Comparison of ENCODE assay signal across 24 cellular contexts in the genomic region with DNA sequence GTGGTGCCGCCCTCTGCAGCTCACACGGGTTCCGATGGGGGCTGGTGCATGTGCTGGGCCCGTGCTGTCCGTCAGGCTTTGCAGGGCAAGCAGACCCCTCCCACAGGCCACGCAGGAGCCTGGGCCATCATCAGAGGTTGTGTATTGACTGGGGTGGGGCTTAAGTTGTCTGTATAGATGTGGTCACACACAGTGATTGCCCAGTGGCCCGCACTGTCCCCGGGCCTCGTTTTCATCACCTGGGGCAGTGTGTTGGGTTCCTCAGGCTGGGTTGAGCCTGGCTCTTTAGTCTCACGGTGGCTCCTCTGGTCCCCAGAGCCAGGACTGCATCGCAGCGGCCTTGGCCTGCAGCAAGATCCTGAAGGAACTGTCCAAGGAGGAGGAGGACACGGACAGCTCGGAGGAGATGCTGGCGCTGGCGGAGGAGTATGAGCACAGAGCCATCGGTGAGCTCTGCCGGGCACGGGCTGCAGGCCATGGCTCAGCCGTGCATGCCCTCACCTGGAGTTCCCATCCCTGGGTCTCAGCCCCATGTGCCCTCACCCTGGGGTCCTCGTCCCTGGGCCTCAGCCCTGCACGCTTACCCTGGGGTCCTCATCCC. TPM values are rescaled to one million over a fixed set of nuclear protein-coding genes. Genes with fewer than 3 reads are reported as not detected.
DNase-seq lines count a peak whose midpoint lies in the region; ATAC-seq and TF ChIP-seq lines count a peak whose summit lies in the region.
"Had no signal": no experiment of that assay in that cellular context is flagged by ENCODE, and none has a peak within 500 bp of the region (broad histone marks: within the 10 kb centered on the region; RNA-seq: fewer than 3 reads in every experiment).

No MANE protein-coding gene starts in this region.

- 69 to 85% methylated on average over 7 to 22 of the region's 22 CpGs for WGBS in testis, 2 donors

- POLR2A ChIA-PET in activated CD4-positive, alpha-beta T cell treated with anti-CD3 and anti-CD28 coated beads, Interleukin-2, amount 10 ng/mL, durations not matched to agents 7 days and 5 days (lab: Charles Lee), result no interaction called here
- POLR2A ChIA-PET in WTC11 (lab: Charles Lee), result no interaction called here

- H3K9me3 ChIP-seq in testis, result no peaks in the 10 kb centered on the region
- H3K9me3 ChIP-seq in osteoblast (ENCODE audit: low read depth, low read length), result no peaks in the 10 kb centered on the region
- H3K9me3 ChIP-seq: HAP-1 had no signal

- no peak overlapping the region for H3K4me3 ChIP-seq in testis
- no peak overlapping the region for H3K4me3 ChIP-seq in osteoblast (ENCODE audit: insufficient read depth, low read length)
- H3K4me3 ChIP-seq: HAP-1, PC-9 had no signal

- H3K36me3 ChIP-seq in testis (ENCODE audit: low read depth, missing control alignments) (no peaks in the 10 kb centered on the region), osteoblast (ENCODE audit: insufficient read depth, low read length) (no peaks in the 10 kb centered on the region)
- H3K36me3 ChIP-seq: HAP-1 had no signal

- no peak for TF ChIP-seq CTCF in WTC11 (IDR thresholded peaks at IDR 0.05)
- TF ChIP-seq CTCF in testis (IDR thresholded peaks at IDR 0.05), result no peak
- no peak for TF ChIP-seq CTCF in osteoblast (IDR thresholded peaks at IDR 0.05; ENCODE audit: extremely low read depth, low read depth, low read length)

- H3K27ac ChIP-seq in testis, result no peak overlapping the region
- no peak overlapping the region for H3K27ac ChIP-seq in osteoblast (ENCODE audit: low read depth, low read length)
- H3K27ac ChIP-seq: HL-60, PC-9, RWPE1 had no signal

- H3K27me3 ChIP-seq in testis (no peaks in the 10 kb centered on the region), osteoblast (ENCODE audit: insufficient read depth, low read length) (no peaks in the 10 kb centered on the region)

- peak overlapping the region; percentile 5 for H3K27ac Mint-ChIP-seq in activated CD4-positive, alpha-beta T cell treated with anti-CD3 and anti-CD28 coated beads, Interleukin-2, amount 10 ng/mL, durations not matched to agents 7 days and 5 days
- no peak overlapping the region for H3K27ac Mint-ChIP-seq in WTC11
- H3K27ac Mint-ChIP-seq: B cell had no signal

- H3K79me2 ChIP-seq in osteoblast (ENCODE audit: insufficient read depth, low read length), result no peaks in the 10 kb centered on the region

- no peak overlapping the region for H3K4me3 Mint-ChIP-seq in activated CD4-positive, alpha-beta T cell treated with anti-CD3 and anti-CD28 coated beads, Interleukin-2, amount 10 ng/mL, durations not matched to agents 7 days and 5 days
- no peak overlapping the region for H3K4me3 Mint-ChIP-seq in WTC11
- H3K4me3 Mint-ChIP-seq: B cell had no signal

- H4K20me1 ChIP-seq in osteoblast (ENCODE audit: insufficient read depth, low read length), result no peaks in the 10 kb centered on the region

- CTCF ChIA-PET in activated CD4-positive, alpha-beta T cell treated with anti-CD3 and anti-CD28 coated beads, Interleukin-2, amount 10 ng/mL, durations not matched to agents 7 days and 5 days (lab: Charles Lee), result no interaction called here
- CTCF ChIA-PET in WTC11 (lab: Charles Lee), result no interaction called here

- no peak for DNase-seq in activated CD4-positive, alpha-beta T cell treated with anti-CD3 and anti-CD28 coated beads, Interleukin-2, amount 10 ng/mL, durations not matched to agents 7 days and 5 days
- DNase-seq in activated CD4-positive, alpha-beta T cell treated with anti-CD3 and anti-CD28 coated beads for 4 hours, result no peak
- DNase-seq in WTC11 (ENCODE audit: low spot score), result no peak
- peak; percentile 30 for DNase-seq in left lobe of liver (ENCODE audit: low spot score)
- DNase-seq in testis, result peak; percentile 12
- DNase-seq in NCI-H1105 (lab: John Stamatoyannopoulos, UW), result no peak
- no peak for DNase-seq in occipital lobe (lab: John Stamatoyannopoulos, UW)
- no peak for DNase-seq in osteoblast (ENCODE audit: insufficient read length, low spot score, missing footprints)
- DNase-seq: 8988T, DMS153, EL, NCI-H1436, NCI-H1930, NCI-H345, NCI-H524 treated with DMSO at 0.1 percent for 48 hours, PC-9, SIG-M5 had no signal

- no peaks in the 10 kb centered on the region for H3K27me3 Mint-ChIP-seq in activated CD4-positive, alpha-beta T cell treated with anti-CD3 and anti-CD28 coated beads, Interleukin-2, amount 10 ng/mL, durations not matched to agents 7 days and 5 days
- no peaks in the 10 kb centered on the region for H3K27me3 Mint-ChIP-seq in WTC11 (ENCODE audit: low read depth)
- H3K27me3 Mint-ChIP-seq: B cell had no signal

- no peaks in the 10 kb centered on the region for H3K4me1 ChIP-seq in testis
- H3K4me1 ChIP-seq in osteoblast (ENCODE audit: insufficient read depth, low read length), result no peaks in the 10 kb centered on the region
- H3K4me1 ChIP-seq: HAP-1 had no signal

- intact Hi-C loops in testis (cut with DNase I; ENCODE audit: low total_unique reads), result no loop called here

- ATAC-seq in WTC11, result peak; percentile 56; the same call in 1 of the 2 replicates
- ATAC-seq in left lobe of liver, result no peak

- H3K4me2 ChIP-seq in osteoblast (ENCODE audit: insufficient read depth, low read length), result no peak overlapping the region
- H3K4me2 ChIP-seq: PC-9 had no signal

- no peak overlapping the region for H2AFZ ChIP-seq in osteoblast (ENCODE audit: low read length)
- H2AFZ ChIP-seq: PC-9 had no signal

- peaks cover 4% of the 10 kb centered on the region for H3K4me1 Mint-ChIP-seq in activated CD4-positive, alpha-beta T cell treated with anti-CD3 and anti-CD28 coated beads, Interleukin-2, amount 10 ng/mL, durations not matched to agents 7 days and 5 days
- no peaks in the 10 kb centered on the region for H3K4me1 Mint-ChIP-seq in WTC11

- no peak for TF ChIP-seq POLR2A in testis (IDR thresholded peaks at IDR 0.05)

- H3K9me3 Mint-ChIP-seq in activated CD4-positive, alpha-beta T cell treated with anti-CD3 and anti-CD28 coated beads, Interleukin-2, amount 10 ng/mL, durations not matched to agents 7 days and 5 days, result no peaks in the 10 kb centered on the region
- H3K9me3 Mint-ChIP-seq in WTC11, result peaks cover 14% of the 10 kb centered on the region

- no peaks in the 10 kb centered on the region for H3K36me3 Mint-ChIP-seq in activated CD4-positive, alpha-beta T cell treated with anti-CD3 and anti-CD28 coated beads, Interleukin-2, amount 10 ng/mL, durations not matched to agents 7 days and 5 days (ENCODE audit: low read depth)
- H3K36me3 Mint-ChIP-seq in WTC11, result no peaks in the 10 kb centered on the region

TF ChIP-seq in WTC11, 78 proteins besides CTCF, POLR2A, EP300 and RAD21 (continues in another document):
- TF ChIP-seq OVOL2 (CRISPR knock-in tag; IDR thresholded peaks at IDR 0.05; ENCODE audit: borderline replicate concordance) (no peak), CBFB (CRISPR knock-in tag; IDR thresholded peaks at IDR 0.05; ENCODE audit: low read depth) (no peak)
- TF ChIP-seq, protein P1, sequence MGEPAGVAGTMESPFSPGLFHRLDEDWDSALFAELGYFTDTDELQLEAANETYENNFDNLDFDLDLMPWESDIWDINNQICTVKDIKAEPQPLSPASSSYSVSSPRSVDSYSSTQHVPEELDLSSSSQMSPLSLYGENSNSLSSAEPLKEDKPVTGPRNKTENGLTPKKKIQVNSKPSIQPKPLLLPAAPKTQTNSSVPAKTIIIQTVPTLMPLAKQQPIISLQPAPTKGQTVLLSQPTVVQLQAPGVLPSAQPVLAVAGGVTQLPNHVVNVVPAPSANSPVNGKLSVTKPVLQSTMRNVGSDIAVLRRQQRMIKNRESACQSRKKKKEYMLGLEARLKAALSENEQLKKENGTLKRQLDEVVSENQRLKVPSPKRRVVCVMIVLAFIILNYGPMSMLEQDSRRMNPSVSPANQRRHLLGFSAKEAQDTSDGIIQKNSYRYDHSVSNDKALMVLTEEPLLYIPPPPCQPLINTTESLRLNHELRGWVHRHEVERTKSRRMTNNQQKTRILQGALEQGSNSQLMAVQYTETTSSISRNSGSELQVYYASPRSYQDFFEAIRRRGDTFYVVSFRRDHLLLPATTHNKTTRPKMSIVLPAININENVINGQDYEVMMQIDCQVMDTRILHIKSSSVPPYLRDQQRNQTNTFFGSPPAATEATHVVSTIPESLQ (CRISPR knock-in tag; IDR thresholded peaks at IDR 0.05), result no peak

RNA-seq across cellular contexts. Expression of a gene that starts 44.1 kb away (rescaled TPM):
- 10 to 100 TPM; 13.9 to 15.2 TPM for total RNA-seq in activated CD4-positive, alpha-beta T cell treated with anti-CD3 and anti-CD28 coated beads, Interleukin-2, amount 10 ng/mL, durations not matched to agents 7 days and 5 days
- 0.64 to 1.4 TPM (median 0.92 TPM) in 3 replicates for total RNA-seq in WTC11 (2021)
- total RNA-seq in left lobe of liver, result 1.4 TPM
- 1 to 10 TPM; 3.0 to 3.9 TPM for total RNA-seq in testis
- polyA plus RNA-seq in testis (ENCODE audit: insufficient read depth, low read depth, low replicate concordance), result 4.9 TPM
- total RNA-seq in occipital lobe, result 1.2 TPM
- under 0.01 and 0.36 TPM in 2 replicates for total RNA-seq in osteoblast
- total RNA-seq: PC-9 had no signal
- polyA plus RNA-seq: AG04450 had no signal

RNA-seq across cellular contexts. Expression of a gene that starts 57.8 kb away (rescaled TPM):
- 1 to 10 TPM; 5.0 to 5.1 TPM for total RNA-seq in activated CD4-positive, alpha-beta T cell treated with anti-CD3 and anti-CD28 coated beads, Interleukin-2, amount 10 ng/mL, durations not matched to agents 7 days and 5 days
- total RNA-seq in WTC11 (2021) (4.4 to 5.7 TPM (median 4.7 TPM) in 3 replicates), left lobe of liver (22.0 TPM), testis (10 to 100 TPM in 1 of 2 donors, 1 to 10 TPM in 1; 8.3 to 11.8 TPM), occipital lobe (4.8 TPM), osteoblast (0.72 and 0.88 TPM in 2 replicates)
- 4.9 TPM for polyA plus RNA-seq in testis (ENCODE audit: insufficient read depth, low read depth, low replicate concordance)
- total RNA-seq: HT1080, M059J had no signal

RNA-seq across cellular contexts. Expression of a gene that starts 58.3 kb away (rescaled TPM):
- total RNA-seq in activated CD4-positive, alpha-beta T cell treated with anti-CD3 and anti-CD28 coated beads, Interleukin-2, amount 10 ng/mL, durations not matched to agents 7 days and 5 days, result 10 to 100 TPM; 11.6 to 16.0 TPM
- 14.0 to 19.3 TPM (median 15.8 TPM) in 3 replicates for total RNA-seq in WTC11 (2021)
- total RNA-seq in left lobe of liver, result 13.9 TPM
- total RNA-seq in testis, result 10 to 100 TPM; 71.7 to 81.6 TPM
- 40.8 TPM for polyA plus RNA-seq in testis (ENCODE audit: insufficient read depth, low read depth, low replicate concordance)
- total RNA-seq in occipital lobe, result 5.0 TPM
- total RNA-seq in osteoblast, result 14.5 and 15.0 TPM in 2 replicates

Comparison
In these comparisons a context has a peak if more than half of its experiments do, and no peak if none do; other contexts are left out.
1. DNase-seq: peak in left lobe of liver (single experiment) and testis (single experiment); none in activated CD4-positive, alpha-beta T cell treated with anti-CD3 and anti-CD28 coated beads, Interleukin-2, amount 10 ng/mL, durations not matched to agents 7 days and 5 days (single experiment), activated CD4-positive, alpha-beta T cell treated with anti-CD3 and anti-CD28 coated beads for 4 hours (0 of 2), WTC11 (single experiment), NCI-H1105 (single experiment), occipital lobe (single experiment) and osteoblast (single experiment).